2 cellular contexts compared by ENCODE assay signal in the genomic region with DNA sequence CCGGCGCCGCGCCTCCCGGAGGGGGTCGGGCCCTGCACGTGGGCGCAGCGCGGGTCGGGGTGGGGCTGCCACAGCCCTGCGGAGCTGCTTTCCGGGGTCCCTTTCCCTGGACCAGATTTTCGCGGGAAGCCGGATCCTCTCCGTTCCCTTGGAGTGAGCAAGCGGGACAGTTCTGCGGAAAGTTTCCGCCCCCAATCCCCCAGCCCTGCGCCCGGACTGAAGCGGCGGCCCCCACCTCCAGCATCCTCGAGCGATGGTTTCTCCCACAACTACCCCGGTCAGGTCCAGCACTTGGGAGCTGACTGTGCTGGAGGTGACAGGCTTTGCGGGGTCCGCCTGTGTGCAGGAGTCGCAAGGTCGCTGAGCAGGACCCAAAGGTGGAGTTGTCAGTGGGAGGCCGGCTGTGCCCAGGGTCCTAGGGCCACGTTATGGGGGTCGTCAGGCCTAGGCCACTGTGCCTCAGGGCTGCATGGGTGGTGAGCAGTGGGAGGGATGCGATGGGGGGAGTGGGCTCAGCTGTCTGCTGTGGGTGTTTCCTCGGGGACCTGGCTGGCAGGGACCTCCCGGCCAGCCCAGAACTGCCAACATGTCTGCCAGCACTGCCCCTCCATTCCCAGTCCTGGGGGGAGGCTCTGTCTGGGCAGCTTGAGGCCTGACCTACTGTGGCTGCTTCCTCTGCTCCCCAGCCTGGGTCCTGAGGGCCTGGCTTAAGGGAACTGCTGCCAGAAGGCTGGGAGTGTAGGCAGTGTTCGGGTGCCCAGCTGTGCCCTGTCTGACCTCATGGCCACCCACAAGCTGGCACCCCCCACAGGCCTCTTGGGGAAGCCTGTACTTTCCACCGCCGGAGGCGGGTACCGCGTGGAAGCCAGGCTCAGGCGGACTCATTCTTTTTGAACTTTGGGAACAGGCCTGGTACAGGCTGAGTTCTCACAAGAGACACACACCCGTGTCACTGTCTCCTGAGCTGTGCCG.
TF ChIP-seq lines count a peak whose summit lies in the region.

No MANE protein-coding gene starts in this region.

TF ChIP-seq in GM12891, 5 proteins besides CTCF, POLR2A, EP300 and RAD21:
- no peak for TF ChIP-seq SPI1 (IDR thresholded peaks at IDR 0.05; ENCODE audit: low read depth, low read length)
- no peak for TF ChIP-seq PAX5 (IDR thresholded peaks at IDR 0.05; ENCODE audit: insufficient read depth, low read length, severe bottlenecking)
- no peak for TF ChIP-seq POLR2AphosphoS5 (IDR thresholded peaks at IDR 0.05; ENCODE audit: low read depth, low read length)
- TF ChIP-seq POU2F2 (IDR thresholded peaks at IDR 0.05; ENCODE audit: low read depth, low read length), result no peak
- TF ChIP-seq TAF1 (IDR thresholded peaks at IDR 0.05; ENCODE audit: low read depth, low read length), result no peak

TF ChIP-seq in K562, 482 proteins besides CTCF, POLR2A, EP300 and RAD21 (continues in another document):
- TF ChIP-seq, protein P1, sequence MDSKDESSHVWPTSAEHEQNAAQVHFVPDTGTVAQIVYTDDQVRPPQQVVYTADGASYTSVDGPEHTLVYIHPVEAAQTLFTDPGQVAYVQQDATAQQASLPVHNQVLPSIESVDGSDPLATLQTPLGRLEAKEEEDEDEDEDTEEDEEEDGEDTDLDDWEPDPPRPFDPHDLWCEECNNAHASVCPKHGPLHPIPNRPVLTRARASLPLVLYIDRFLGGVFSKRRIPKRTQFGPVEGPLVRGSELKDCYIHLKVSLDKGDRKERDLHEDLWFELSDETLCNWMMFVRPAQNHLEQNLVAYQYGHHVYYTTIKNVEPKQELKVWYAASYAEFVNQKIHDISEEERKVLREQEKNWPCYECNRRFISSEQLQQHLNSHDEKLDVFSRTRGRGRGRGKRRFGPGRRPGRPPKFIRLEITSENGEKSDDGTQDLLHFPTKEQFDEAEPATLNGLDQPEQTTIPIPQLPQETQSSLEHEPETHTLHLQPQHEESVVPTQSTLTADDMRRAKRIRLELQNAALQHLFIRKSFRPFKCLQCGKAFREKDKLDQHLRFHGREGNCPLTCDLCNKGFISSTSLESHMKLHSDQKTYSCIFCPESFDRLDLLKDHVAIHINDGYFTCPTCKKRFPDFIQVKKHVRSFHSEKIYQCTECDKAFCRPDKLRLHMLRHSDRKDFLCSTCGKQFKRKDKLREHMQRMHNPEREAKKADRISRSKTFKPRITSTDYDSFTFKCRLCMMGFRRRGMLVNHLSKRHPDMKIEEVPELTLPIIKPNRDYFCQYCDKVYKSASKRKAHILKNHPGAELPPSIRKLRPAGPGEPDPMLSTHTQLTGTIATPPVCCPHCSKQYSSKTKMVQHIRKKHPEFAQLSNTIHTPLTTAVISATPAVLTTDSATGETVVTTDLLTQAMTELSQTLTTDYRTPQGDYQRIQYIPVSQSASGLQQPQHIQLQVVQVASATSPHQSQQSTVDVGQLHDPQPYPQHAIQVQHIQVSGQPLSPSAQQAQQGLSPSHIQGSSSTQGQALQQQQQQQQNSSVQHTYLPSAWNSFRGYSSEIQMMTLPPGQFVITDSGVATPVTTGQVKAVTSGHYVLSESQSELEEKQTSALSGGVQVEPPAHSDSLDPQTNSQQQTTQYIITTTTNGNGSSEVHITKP (IDR thresholded peaks at IDR 0.05; ENCODE audit: partially characterized antibody), result peak; percentile 97
- peak; percentile 28; the same call in 1 of the 2 replicates for TF ChIP-seq MGA (IDR thresholded peaks at IDR 0.05)
- 0 out of 2 replicates have a peak, but pooled peaks have one; percentile 8 for TF ChIP-seq GATAD2B (IDR thresholded peaks at IDR 0.05; ENCODE audit: borderline replicate concordance)
- TF ChIP-seq ATF7 (IDR thresholded peaks at IDR 0.05), result 0 out of 2 replicates have a peak, but pooled peaks have one; percentile 38
- peak in 1 of 2 experiments; percentile 12; a peak in 1 of 4 replicates for TF ChIP-seq KDM1A (IDR thresholded peaks at IDR 0.05)
- TF ChIP-seq, protein P2, sequence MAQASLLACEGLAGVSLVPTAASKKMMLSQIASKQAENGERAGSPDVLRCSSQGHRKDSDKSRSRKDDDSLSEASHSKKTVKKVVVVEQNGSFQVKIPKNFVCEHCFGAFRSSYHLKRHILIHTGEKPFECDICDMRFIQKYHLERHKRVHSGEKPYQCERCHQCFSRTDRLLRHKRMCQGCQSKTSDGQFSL (CRISPR knock-in tag; IDR thresholded peaks at IDR 0.05), result 0 out of 2 replicates have a peak, but pooled peaks have one; percentile 30
- TF ChIP-seq, protein P2 (tag; IDR thresholded peaks at IDR 0.05), result no peak
- no peak for TF ChIP-seq SMARCC2 (IDR thresholded peaks at IDR 0.05; ENCODE audit: low read depth)
- no peak for TF ChIP-seq ZNF232 (CRISPR knock-in tag; IDR thresholded peaks at IDR 0.05)
- TF ChIP-seq CREB5 (CRISPR knock-in tag; IDR thresholded peaks at IDR 0.05), result no peak
- TF ChIP-seq CTBP1 (IDR thresholded peaks at IDR 0.05; ENCODE audit: borderline replicate concordance), result no peak
- TF ChIP-seq ZBTB7A (IDR thresholded peaks at IDR 0.05; ENCODE audit: borderline replicate concordance, control insufficient read depth, low read depth, low read length), result peak; percentile 49; the same call in 1 of the 2 replicates
- peak in 1 of 2 experiments; percentile 39; a peak in 1 of 4 replicates for TF ChIP-seq MNT (conservative IDR thresholded peaks at IDR 0.05)
- TF ChIP-seq PHF21A (IDR thresholded peaks at IDR 0.05; ENCODE audit: borderline replicate concordance, low read depth), result 0 out of 2 replicates have a peak, but pooled peaks have one; percentile 16
- TF ChIP-seq RBM15 (IDR thresholded peaks at IDR 0.05; ENCODE audit: insufficient read depth, low read length), result no peak
- TF ChIP-seq POLR2G (IDR thresholded peaks at IDR 0.05; ENCODE audit: low read depth, low read length), result 0 out of 2 replicates have a peak, but pooled peaks have one; percentile 13
- TF ChIP-seq NONO (IDR thresholded peaks at IDR 0.05; ENCODE audit: low read depth in 2 of 2, low read length in 1 of 2), result 0 out of 4 replicates have a peak, but pooled peaks of 1 of the 2 experiments have one; percentile 13
- TF ChIP-seq, protein P3, sequence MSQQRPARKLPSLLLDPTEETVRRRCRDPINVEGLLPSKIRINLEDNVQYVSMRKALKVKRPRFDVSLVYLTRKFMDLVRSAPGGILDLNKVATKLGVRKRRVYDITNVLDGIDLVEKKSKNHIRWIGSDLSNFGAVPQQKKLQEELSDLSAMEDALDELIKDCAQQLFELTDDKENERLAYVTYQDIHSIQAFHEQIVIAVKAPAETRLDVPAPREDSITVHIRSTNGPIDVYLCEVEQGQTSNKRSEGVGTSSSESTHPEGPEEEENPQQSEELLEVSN (IDR thresholded peaks at IDR 0.05; ENCODE audit: borderline replicate concordance in 1 of 2, extremely low read depth in 1 of 2, insufficient read depth in 1 of 2, insufficient read length in 1 of 2, low read depth in 1 of 2, low read length in 1 of 2, poor library complexity in 1 of 2, severe bottlenecking in 1 of 2), result peak; percentile 25 to 37
- TF ChIP-seq ZBTB33 (CRISPR knock-in tag; IDR thresholded peaks at IDR 0.05), result peak; percentile 87
